8 cellular contexts compared by ENCODE assay signal in genomic region chr6:31621320-31621939, GRCh38. TPM values are rescaled to one million over a fixed set of nuclear protein-coding genes. Genes with fewer than 3 reads are reported as not detected.
DNase-seq lines count a peak whose midpoint lies in the region; ATAC-seq and TF ChIP-seq lines count a peak whose summit lies in the region.

No MANE protein-coding gene starts in this region.

- ATAC-seq in PC-3: no peak
- ATAC-seq in GM18909 (IDR thresholded peaks at IDR 0.05; ENCODE audit: poor library complexity, unreplicated experiment): no peak
- ATAC-seq in HG03442 (IDR thresholded peaks at IDR 0.05; ENCODE audit: unreplicated experiment): no peak

- H3K27ac Mint-ChIP-seq in Caco-2 (ENCODE audit: unreplicated experiment): peak overlapping the region; percentile 99

- H3K4me1 Mint-ChIP-seq in Caco-2 (ENCODE audit: low read depth, unreplicated experiment): peaks cover 12% of the 10 kb centered on the region

- peak overlapping the region; percentile 83 for H3K4me3 Mint-ChIP-seq in Caco-2 (ENCODE audit: unreplicated experiment)

- H3F3A ChIP-seq in PC-3 (ENCODE audit: low read length, unreplicated experiment): no peaks in the 10 kb centered on the region

- POLR2A ChIA-PET in Caco-2 (lab: Charles Lee) (interaction anchor here (0.5 to 1.8 kb wide), 4 partner anchors 31 to 43 kb away, joined by 3 to 13 read pairs (median 4); partner anchors contain the start of genes APOM, BAG6, C6orf47 and GPANK1), PC-3 (lab: Charles Lee; ENCODE audit: unreplicated experiment) (interaction anchor here (0.8 kb wide), 1 partner anchor 30 kb away, joined by 7 read pairs; no protein-coding TSS in a partner anchor)

- H4K20me1 ChIP-seq in PC-3 (ENCODE audit: low read length): peaks cover 24% of the 10 kb centered on the region
- H4K20me1 ChIP-seq in osteoblast (ENCODE audit: insufficient read depth, low read length): peaks cover 43% of the 10 kb centered on the region

- no peaks in the 10 kb centered on the region for H3K9me2 ChIP-seq in PC-3 (replicated peaks; ENCODE audit: low read length)

- no peaks in the 10 kb centered on the region for H3K27me3 ChIP-seq in Caco-2 (replicated peaks; ENCODE audit: control insufficient read depth, insufficient read depth, low read length)
- H3K27me3 ChIP-seq in PC-3 (ENCODE audit: low read length): no peaks in the 10 kb centered on the region
- H3K27me3 ChIP-seq in osteoblast (ENCODE audit: insufficient read depth, low read length): no peaks in the 10 kb centered on the region

- intact Hi-C loops in Caco-2 (cut with micrococcal nuclease; ENCODE audit: unreplicated experiment) (loop anchor here (2.0 kb wide), 1 partner anchor 31 kb away; the partner anchor contains the start of gene BAG6), PC-3 (cut with micrococcal nuclease) (no loop called here)

- H3K79me2 ChIP-seq in PC-3 (ENCODE audit: low read length) (peaks cover 52% of the 10 kb centered on the region), osteoblast (ENCODE audit: insufficient read depth, low read length) (peaks cover 57% of the 10 kb centered on the region)

- H2AFZ ChIP-seq in PC-3 (ENCODE audit: low read length) (0 out of 2 replicates have a peak overlapping the region, but pooled peaks have one; percentile 58), osteoblast (ENCODE audit: low read length) (peak overlapping the region; percentile 70)

- H3K9ac ChIP-seq in PC-3 (ENCODE audit: low read length): peak overlapping the region; percentile 99

- BruUV-seq in Caco-2 (replicated peaks; lab: Mats Ljungman, UMichigan) (TSS peak; percentile 62), PC-3 (replicated peaks; lab: Mats Ljungman, UMichigan) (TSS peak; percentile 53)

- H3K36me3 ChIP-seq in Caco-2 (ENCODE audit: control insufficient read depth, insufficient read depth, low read length): peaks cover 16% of the 10 kb centered on the region
- H3K36me3 ChIP-seq in PC-3 (ENCODE audit: low read depth, low read length): peaks cover 30% of the 10 kb centered on the region
- peaks cover 41% of the 10 kb centered on the region for H3K36me3 ChIP-seq in osteoblast (ENCODE audit: insufficient read depth, low read length)

- H3K27ac ChIP-seq in PC-3 (ENCODE audit: low read length) (peak overlapping the region; percentile 79), osteoblast (ENCODE audit: low read depth, low read length) (peak overlapping the region; percentile 91)

- no peaks in the 10 kb centered on the region for H3K27me3 Mint-ChIP-seq in Caco-2 (ENCODE audit: insufficient read depth, unreplicated experiment)

- TF ChIP-seq CTCF in Caco-2 (IDR thresholded peaks at IDR 0.05; ENCODE audit: insufficient read depth in 1 of 2, low read depth in 1 of 2, low read length in 1 of 2, severe bottlenecking in 1 of 2, unreplicated experiment in 1 of 2) (no peak), PC-3 (conservative IDR thresholded peaks at IDR 0.05; ENCODE audit: low read depth, low read length) (no peak), epithelial cell of esophagus (IDR thresholded peaks at IDR 0.05; ENCODE audit: insufficient read depth, low read depth, low read length, missing control alignments) (no peak), osteoblast (IDR thresholded peaks at IDR 0.05; ENCODE audit: extremely low read depth, low read depth, low read length) (no peak)

- H3K4me2 ChIP-seq in PC-3 (ENCODE audit: low read length): peak overlapping the region; percentile 98
- peak overlapping the region; percentile 95 for H3K4me2 ChIP-seq in osteoblast (ENCODE audit: insufficient read depth, low read length)

- CTCF ChIA-PET in Caco-2 (lab: Charles Lee): interaction anchor here (1.0 kb wide), 1 partner anchor 36 kb away, joined by 3 read pairs; the partner anchor contains the start of gene LST1
- CTCF ChIA-PET in PC-3 (lab: Charles Lee): no interaction called here

- peaks cover 9% of the 10 kb centered on the region for H3K4me1 ChIP-seq in Caco-2
- peaks cover 17% of the 10 kb centered on the region for H3K4me1 ChIP-seq in PC-3 (ENCODE audit: insufficient read depth, low read length)
- peaks cover 18% of the 10 kb centered on the region for H3K4me1 ChIP-seq in osteoblast (ENCODE audit: insufficient read depth, low read length)

- no peaks in the 10 kb centered on the region for H3K9me3 ChIP-seq in Caco-2
- H3K9me3 ChIP-seq in PC-3 (ENCODE audit: low read length): no peaks in the 10 kb centered on the region
- H3K9me3 ChIP-seq in osteoblast (ENCODE audit: low read depth, low read length): no peaks in the 10 kb centered on the region

- H3K4me3 ChIP-seq in Caco-2 (ENCODE audit: low read depth, low read length): peak overlapping the region; percentile 77
- H3K4me3 ChIP-seq in PC-3 (ENCODE audit: low read length): peak overlapping the region; percentile 99
- H3K4me3 ChIP-seq in epithelial cell of esophagus (ENCODE audit: low read length): peak overlapping the region; percentile 82
- H3K4me3 ChIP-seq in osteoblast (ENCODE audit: insufficient read depth, low read length): peak overlapping the region; percentile 99

- DNase-seq in Caco-2: no peak
- DNase-seq in PC-3: no peak
- DNase-seq in epithelial cell of esophagus (ENCODE audit: low read depth): no peak
- peak; percentile 34 for DNase-seq in osteoblast (ENCODE audit: insufficient read length, low spot score, missing footprints)
- DNase-seq in NCI-H1092 (lab: John Stamatoyannopoulos, UW): no peak
- DNase-seq in NCI-H526 (lab: John Stamatoyannopoulos, UW): no peak

- no peaks in the 10 kb centered on the region for H3K9me3 Mint-ChIP-seq in Caco-2 (ENCODE audit: unreplicated experiment)

- peaks cover 62% of the 10 kb centered on the region for H3K36me3 Mint-ChIP-seq in Caco-2 (ENCODE audit: insufficient read depth, unreplicated experiment)

RNA-seq across cellular contexts. Expression of gene PRRC2A, which starts 0.9 kb away (rescaled TPM):
- total RNA-seq in Caco-2 (2022) (213 and 222 TPM in 2 replicates), PC-3 (2014; rRNA removed) (123 and 169 TPM in 2 replicates), osteoblast (49.2 and 52.2 TPM in 2 replicates)

RNA-seq across cellular contexts. Expression of gene AIF1, which starts 6.4 kb away (rescaled TPM):
- 2.2 and 2.7 TPM in 2 replicates for total RNA-seq in Caco-2 (2022)
- not detected in 2 replicates for total RNA-seq in PC-3 (2014; rRNA removed)
- 0.36 TPM in 1 of 2 replicates, not detected in the other for total RNA-seq in osteoblast

RNA-seq across cellular contexts. Expression of gene NCR3, which starts 28.6 kb away (rescaled TPM):
- not detected in 2 replicates for total RNA-seq in Caco-2 (2022)
- 0.26 TPM in 1 of 2 replicates, not detected in the other for total RNA-seq in PC-3 (2014; rRNA removed)
- not detected in 2 replicates for total RNA-seq in osteoblast

RNA-seq across cellular contexts. Expression of gene BAG6, which starts 31.0 kb away (rescaled TPM):
- total RNA-seq in Caco-2 (2022) (354 and 376 TPM in 2 replicates), PC-3 (2014; rRNA removed) (320 and 365 TPM in 2 replicates), osteoblast (175 and 183 TPM in 2 replicates)

RNA-seq across cellular contexts. Expression of gene APOM, which starts 34.3 kb away (rescaled TPM):
- total RNA-seq in Caco-2 (2022): 14.8 and 15.8 TPM in 2 replicates
- total RNA-seq in PC-3 (2014; rRNA removed): 1.6 and 2.2 TPM in 2 replicates
- 1.1 and 1.2 TPM in 2 replicates for total RNA-seq in osteoblast
